8 cellular contexts compared by ENCODE assay signal in the genomic region with DNA sequence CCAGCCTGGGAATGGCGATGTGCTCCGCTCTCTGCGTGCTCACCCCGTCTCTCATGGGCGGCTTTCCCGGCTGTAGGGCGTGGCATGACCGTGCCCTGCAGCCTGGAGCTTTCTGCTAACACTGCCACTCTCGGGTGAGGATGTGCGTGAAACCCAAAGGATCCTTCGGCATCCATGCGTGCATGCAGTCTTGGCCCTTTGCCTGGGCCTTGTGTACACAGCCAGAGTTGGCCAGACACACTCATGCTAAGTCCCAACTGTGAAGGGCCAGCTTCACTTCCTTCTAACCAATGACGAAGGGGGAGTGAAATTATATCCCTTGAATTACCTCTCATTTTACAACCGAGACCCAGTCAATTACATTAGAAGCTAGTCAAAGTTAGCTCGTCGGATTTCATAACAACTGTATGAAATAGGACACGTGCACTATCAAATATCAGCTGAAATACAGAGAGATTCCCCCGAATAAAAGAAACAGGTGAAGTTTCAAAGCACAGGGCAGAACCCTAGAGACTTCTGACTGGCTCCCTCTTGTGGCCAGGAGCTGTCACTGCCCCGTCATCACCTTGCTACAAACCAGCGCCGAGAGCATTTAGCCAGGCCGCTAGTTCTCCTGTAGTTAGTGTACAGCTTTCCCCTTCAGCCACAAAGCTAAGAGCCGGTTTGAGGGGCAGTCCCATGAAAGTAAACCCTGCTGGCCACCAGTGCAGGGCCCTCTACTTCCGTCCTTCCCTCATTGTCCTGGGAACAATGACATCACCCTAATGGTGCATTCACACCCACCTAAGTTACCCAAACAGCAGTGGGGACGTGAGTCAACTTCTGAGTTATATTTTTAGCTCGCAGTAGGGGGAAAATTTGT.
A peak's percentile ranks its signal among the peaks of the same experiment; 100 is the strongest.
DNase-seq lines count a peak whose midpoint lies in the region; ATAC-seq and TF ChIP-seq lines count a peak whose summit lies in the region.

No MANE protein-coding gene starts in this region.

- DNase-seq in NCI-H1436 treated with DMSO at 0.1 percent for 48 hours (lab: John Stamatoyannopoulos, UW) (peak; percentile 47), ascending aorta (ENCODE audit: low spot score in 2 of 2) (peak in 1 of 2 donors; percentile 71), hippocampal formation (lab: John Stamatoyannopoulos, UW) (peak; percentile 36 to 41), spleen (peak; percentile 85), mesenteric fat pad (ENCODE audit: low spot score) (no peak)
- peak; percentile 63 for DNase-seq in T-helper 2 cell treated with Interferon-gamma antibody and Interleukin-4, amounts not matched to agents 5 μg/mL and 100 μg/mL, for 36 hours (ENCODE audit: low spot score)

- H3K4me3 Mint-ChIP-seq in T-helper 2 cell treated with Interferon-gamma antibody and Interleukin-4, amounts not matched to agents 5 μg/mL and 100 μg/mL, for 36 hours: no peak overlapping the region

- intact Hi-C loops in ascending aorta (cut with DNase I): no loop called here
- intact Hi-C loops in spleen (cut with DNase I; ENCODE audit: low total_unique reads): loop anchor here (5.0 kb wide), 1 partner anchor 198 kb away; no protein-coding TSS in a partner anchor

- 43 to 51% (median 46%) methylated on average over 26 of the region's 26 CpGs for WGBS in spleen, 5 donors

- no peaks in the 10 kb centered on the region for H3K27me3 ChIP-seq in ascending aorta
- peaks cover 0 to 3% (median 0%) of the 10 kb centered on the region in 7 donors for H3K27me3 ChIP-seq in spleen (replicated peaks in 1 of 7)

- H3K36me3 ChIP-seq in ascending aorta: no peaks in the 10 kb centered on the region
- H3K36me3 ChIP-seq in spleen: no peaks in the 10 kb centered on the region

- no peaks in the 10 kb centered on the region for H3K36me3 Mint-ChIP-seq in T-helper 2 cell treated with Interferon-gamma antibody and Interleukin-4, amounts not matched to agents 5 μg/mL and 100 μg/mL, for 36 hours (ENCODE audit: low read depth)

- peaks cover 11% of the 10 kb centered on the region for H3K27me3 Mint-ChIP-seq in T-helper 2 cell treated with Interferon-gamma antibody and Interleukin-4, amounts not matched to agents 5 μg/mL and 100 μg/mL, for 36 hours (ENCODE audit: low read depth)

- H3K27ac ChIP-seq in ascending aorta: peak overlapping the region; percentile 72 to 77
- H3K27ac ChIP-seq in spleen: no peak overlapping the region

- no peaks in the 10 kb centered on the region for H3K9me3 ChIP-seq in ascending aorta
- no peaks in the 10 kb centered on the region for H3K9me3 ChIP-seq in spleen

- no peaks in the 10 kb centered on the region for H3K9me3 Mint-ChIP-seq in T-helper 2 cell treated with Interferon-gamma antibody and Interleukin-4, amounts not matched to agents 5 μg/mL and 100 μg/mL, for 36 hours

- TF ChIP-seq POLR2A in spleen (IDR thresholded peaks at IDR 0.05): no peak

- ATAC-seq in GM18499 (IDR thresholded peaks at IDR 0.05; ENCODE audit: insufficient read depth, unreplicated experiment) (peak; percentile 59), HG02852 (IDR thresholded peaks at IDR 0.05; ENCODE audit: unreplicated experiment) (peak; percentile 88)

- H3K4me1 Mint-ChIP-seq in T-helper 2 cell treated with Interferon-gamma antibody and Interleukin-4, amounts not matched to agents 5 μg/mL and 100 μg/mL, for 36 hours (ENCODE audit: low read depth): peaks cover 7% of the 10 kb centered on the region

- peak; percentile 79 to 92 (median 91) for TF ChIP-seq CTCF in ascending aorta (IDR thresholded peaks at IDR 0.05)
- peak; percentile 60 to 93 (median 81) for TF ChIP-seq CTCF in spleen (IDR thresholded peaks at IDR 0.05 in 8 of 11, conservative IDR thresholded peaks at IDR 0.05 in 3 of 11)

- peak overlapping the region; percentile 2 to 37 for H3K4me3 ChIP-seq in ascending aorta
- peak overlapping the region in 1 of 8 donors; percentile 5 for H3K4me3 ChIP-seq in spleen

- no peak overlapping the region for H3K27ac Mint-ChIP-seq in T-helper 2 cell treated with Interferon-gamma antibody and Interleukin-4, amounts not matched to agents 5 μg/mL and 100 μg/mL, for 36 hours

- peaks cover 0 to 8% of the 10 kb centered on the region in 2 donors for H3K4me1 ChIP-seq in ascending aorta
- peaks cover 0 to 25% (median 8%) of the 10 kb centered on the region in 6 donors for H3K4me1 ChIP-seq in spleen

Comparison
In these comparisons a context has a peak if more than half of its experiments do, and no peak if none do; other contexts are left out.
1. H3K27ac ChIP-seq: peak in ascending aorta (2 of 2); none in spleen (0 of 8).